In genomic region chr6:79525272-79526100, GRCh38 we compare ENCODE assay signal across 1 cellular context.
TF ChIP-seq lines count a peak whose summit lies in the region.

No MANE protein-coding gene starts in this region.

TF ChIP-seq in K562, 482 proteins besides CTCF, POLR2A, EP300 and RAD21 (continued from another document):
- TF ChIP-seq IRF9 (tag; IDR thresholded peaks at IDR 0.05) (peak; percentile 41; the same call in 1 of the 2 replicates), RCOR1 (IDR thresholded peaks at IDR 0.05; ENCODE audit: borderline replicate concordance in 1 of 2, low read depth in 2 of 2, low read length in 2 of 2) (peak in 1 of 2 experiments; percentile 37; a peak in 1 of 4 replicates), L3MBTL2 (IDR thresholded peaks at IDR 0.05) (peak; percentile 75), MTA2 (IDR thresholded peaks at IDR 0.05; ENCODE audit: low read depth) (peak; percentile 45; the same call in 1 of the 2 replicates), ESRRA (IDR thresholded peaks at IDR 0.05; ENCODE audit: borderline replicate concordance, low read depth) (peak; percentile 56), SMARCE1 (IDR thresholded peaks at IDR 0.05) (peak; percentile 73), ARID1B (IDR thresholded peaks at IDR 0.05) (peak; percentile 85), TBP (optimal IDR thresholded peaks at IDR 0.05; ENCODE audit: low read depth, low read length) (peak; percentile 23), MYC (IDR thresholded peaks at IDR 0.05; ENCODE audit: low read depth, low read length) (peak; percentile 49; the same call in 1 of the 2 replicates), MYC (CRISPR knock-in tag; IDR thresholded peaks at IDR 0.05; ENCODE audit: borderline replicate concordance, low read depth) (no peak), BRCA1 (IDR thresholded peaks at IDR 0.05) (no peak), BRCA1 (CRISPR knock-in tag; IDR thresholded peaks at IDR 0.05) (no peak), MGA (IDR thresholded peaks at IDR 0.05) (peak; percentile 79), ZNF263 (CRISPR knock-in tag; IDR thresholded peaks at IDR 0.05; ENCODE audit: borderline replicate concordance) (no peak), JUN (IDR thresholded peaks at IDR 0.05; ENCODE audit: borderline replicate concordance, low read depth, low read length) (peak; percentile 20; the same call in 1 of the 2 replicates), JUN (CRISPR knock-in tag; IDR thresholded peaks at IDR 0.05; ENCODE audit: borderline replicate concordance) (no peak), MAZ (CRISPR knock-in tag; conservative IDR thresholded peaks at IDR 0.05 in 1 of 2, IDR thresholded peaks at IDR 0.05 in 1 of 2) (peak in 1 of 2 experiments; percentile 45; a peak in 1 of 4 replicates), GATA2 (CRISPR knock-in tag; IDR thresholded peaks at IDR 0.05) (peak; percentile 64), ZBTB1 (CRISPR knock-in tag; IDR thresholded peaks at IDR 0.05; ENCODE audit: borderline replicate concordance, low read depth) (0 out of 2 replicates have a peak, but pooled peaks have one; percentile 26), PRDM10 (IDR thresholded peaks at IDR 0.05; ENCODE audit: partially characterized antibody) (no peak), ZNF175 (CRISPR knock-in tag; IDR thresholded peaks at IDR 0.05; ENCODE audit: low read depth) (0 out of 2 replicates have a peak, but pooled peaks have one; percentile 26), IFI16 (CRISPR knock-in tag; IDR thresholded peaks at IDR 0.05) (no peak), ATF3 (IDR thresholded peaks at IDR 0.05) (peak; percentile 85), ATF3 (CRISPR knock-in tag; conservative IDR thresholded peaks at IDR 0.05) (no peak; the same call in 1 of the 2 replicates), HDAC3 (IDR thresholded peaks at IDR 0.05; ENCODE audit: borderline replicate concordance, partially characterized antibody) (peak; percentile 30), ELK1 (CRISPR knock-in tag; IDR thresholded peaks at IDR 0.05) (no peak), NRF1 (conservative IDR thresholded peaks at IDR 0.05 in 1 of 2, IDR thresholded peaks at IDR 0.05 in 1 of 2) (peak in 1 of 2 experiments; percentile 13; a peak in 1 of 4 replicates)
